Comparison of ENCODE assay signal across 2 cellular contexts in genomic region chr16:85387731-85388295, GRCh38.
TF ChIP-seq lines count a peak whose summit lies in the region.

No MANE protein-coding gene starts in this region.

TF ChIP-seq in HepG2, 621 proteins besides CTCF, POLR2A, EP300 and RAD21 (continued from another document):
- TF ChIP-seq TFDP1 (CRISPR knock-in tag; IDR thresholded peaks at IDR 0.05; ENCODE audit: borderline replicate concordance), result no peak
- no peak for TF ChIP-seq ZNF382 (CRISPR knock-in tag; IDR thresholded peaks at IDR 0.05; ENCODE audit: borderline replicate concordance)
- no peak for TF ChIP-seq ZNF607 (CRISPR knock-in tag; IDR thresholded peaks at IDR 0.05; ENCODE audit: borderline replicate concordance)

TF ChIP-seq in K562, 482 proteins besides CTCF, POLR2A, EP300 and RAD21 (continued from another document):
- TF ChIP-seq SFPQ (IDR thresholded peaks at IDR 0.05; ENCODE audit: low read depth, low read length) (no peak), ZKSCAN3 (CRISPR knock-in tag; IDR thresholded peaks at IDR 0.05) (no peak), HSF4 (CRISPR knock-in tag; IDR thresholded peaks at IDR 0.05; ENCODE audit: borderline replicate concordance) (no peak), EGR1 (conservative IDR thresholded peaks at IDR 0.05) (peak; percentile 55; the same call in 1 of the 2 replicates), CREBBP (IDR thresholded peaks at IDR 0.05; ENCODE audit: low read depth, low read length) (peak; percentile 52), HDAC1 (IDR thresholded peaks at IDR 0.05) (peak in 1 of 2 experiments; percentile 44; a peak in 1 of 4 replicates), IFI16 (CRISPR knock-in tag; IDR thresholded peaks at IDR 0.05) (no peak), TAF1 (IDR thresholded peaks at IDR 0.05; ENCODE audit: control insufficient read depth, extremely low read depth, insufficient read depth, low read length, severe bottlenecking) (no peak), PHF8 (IDR thresholded peaks at IDR 0.05; ENCODE audit: borderline replicate concordance, low read length) (no peak), DNMT1 (IDR thresholded peaks at IDR 0.05) (no peak), MAZ (CRISPR knock-in tag; conservative IDR thresholded peaks at IDR 0.05 in 1 of 2, IDR thresholded peaks at IDR 0.05 in 1 of 2) (no peak), OTX1 (CRISPR knock-in tag; IDR thresholded peaks at IDR 0.05) (0 out of 2 replicates have a peak, but pooled peaks have one; percentile 16), ZFP36 (IDR thresholded peaks at IDR 0.05; ENCODE audit: low read depth, low read length, partially characterized antibody) (no peak), TRIM24 (IDR thresholded peaks at IDR 0.05) (no peak), ZBTB9 (CRISPR knock-in tag; IDR thresholded peaks at IDR 0.05) (no peak), NCOA2 (IDR thresholded peaks at IDR 0.05; ENCODE audit: partially characterized antibody in 2 of 2) (no peak), NCOA1 (IDR thresholded peaks at IDR 0.05; ENCODE audit: low read depth) (no peak), CHCHD3 (CRISPR knock-in tag; IDR thresholded peaks at IDR 0.05) (no peak), IRF2 (CRISPR knock-in tag; IDR thresholded peaks at IDR 0.05) (no peak), EHMT2 (IDR thresholded peaks at IDR 0.05) (0 out of 2 replicates have a peak, but pooled peaks have one; percentile 47), ZNF133 (CRISPR knock-in tag; IDR thresholded peaks at IDR 0.05) (no peak), KLF10 (CRISPR knock-in tag; IDR thresholded peaks at IDR 0.05) (no peak), PTTG1 (tag; IDR thresholded peaks at IDR 0.05; ENCODE audit: low read depth) (no peak), RBM25 (IDR thresholded peaks at IDR 0.05; ENCODE audit: low read depth, low read length, severe bottlenecking) (no peak), HBP1 (CRISPR knock-in tag; IDR thresholded peaks at IDR 0.05) (peak; percentile 45; the same call in 1 of the 2 replicates), SRSF7 (optimal IDR thresholded peaks at IDR 0.05; ENCODE audit: low read depth, low read length) (no peak)
